Comparison of ENCODE assay signal across 16 cellular contexts in the genomic region with DNA sequence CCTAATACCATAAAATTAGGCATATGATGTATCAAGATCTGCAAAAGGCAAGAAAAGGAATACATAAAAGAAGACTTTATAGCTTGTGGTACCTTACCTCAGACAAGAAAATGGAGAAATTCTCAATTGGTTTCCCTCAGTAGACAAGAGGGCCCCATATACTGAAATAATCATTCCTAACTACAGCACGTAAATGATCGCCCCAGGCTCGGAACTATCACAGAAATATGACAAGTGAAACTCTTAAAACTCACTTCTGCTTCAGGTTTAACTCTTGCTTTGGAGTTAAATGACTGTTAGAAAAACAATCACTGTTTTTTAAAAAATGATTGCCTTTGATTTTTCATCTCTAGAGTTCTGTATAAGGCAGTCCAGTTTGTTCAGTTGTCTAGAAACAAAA. TPM values are rescaled to one million over a fixed set of nuclear protein-coding genes. Genes with fewer than 3 reads are reported as not detected.
DNase-seq lines count a peak whose midpoint lies in the region; ATAC-seq and TF ChIP-seq lines count a peak whose summit lies in the region.
"Had no signal": no experiment of that assay in that cellular context is flagged by ENCODE, and none has a peak within 500 bp of the region (broad histone marks: within the 10 kb centered on the region; RNA-seq: fewer than 3 reads in every experiment).

No MANE protein-coding gene starts in this region.

- intact Hi-C loops in prostate gland (cut with DNase I), result no loop called here
- intact Hi-C loops in transverse colon (cut with DNase I; ENCODE audit: low total_unique reads), result no loop called here

- no peaks in the 10 kb centered on the region for H3K36me3 ChIP-seq in prostate gland
- H3K36me3 ChIP-seq in transverse colon, result peaks cover 0 to 26% (median 7%) of the 10 kb centered on the region in 4 donors
- H3K36me3 ChIP-seq: ovary had no signal

- H3K9me3 ChIP-seq in prostate gland (no peaks in the 10 kb centered on the region), transverse colon (no peaks in the 10 kb centered on the region)
- H3K9me3 ChIP-seq: ovary had no signal

- H3K4me3 ChIP-seq in coronary artery, result no peak overlapping the region
- H3K4me3 ChIP-seq in prostate gland, result no peak overlapping the region
- no peak overlapping the region for H3K4me3 ChIP-seq in transverse colon
- H3K4me3 ChIP-seq: ovary had no signal

- 59% methylated on average over 3 of the region's 3 CpGs for WGBS in prostate gland
- 81 to 100% methylated on average over 3 of the region's 3 CpGs for WGBS in transverse colon (ENCODE audit: low coverage in 1 of 2), 2 donors

- TF ChIP-seq CTCF in coronary artery (IDR thresholded peaks at IDR 0.05) (no peak), prostate gland (IDR thresholded peaks at IDR 0.05) (no peak), transverse colon (IDR thresholded peaks at IDR 0.05) (no peak)

- in situ Hi-C loops in transverse colon (cut with MboI; ENCODE audit: low pct_ligation_motif_present in 1 of 4, low pct_unique_long_range_greater_than_20kb in 1 of 4, low sequenced_read_pairs in 3 of 4), result no loop called here

- peak; percentile 44 for ATAC-seq in HG03039 (IDR thresholded peaks at IDR 0.05; ENCODE audit: unreplicated experiment)

- H3K27me3 ChIP-seq in prostate gland (replicated peaks; ENCODE audit: insufficient read depth), result no peaks in the 10 kb centered on the region
- H3K27me3 ChIP-seq in transverse colon, result no peaks in the 10 kb centered on the region
- H3K27me3 ChIP-seq: ovary had no signal

- no peak for DNase-seq in coronary artery (ENCODE audit: low spot score)
- DNase-seq in prostate gland (ENCODE audit: low spot score), result no peak
- DNase-seq in transverse colon, result no peak
- DNase-seq in activated effector memory CD4-positive, alpha-beta T cell treated with Interleukin-2 at 50 U/mL for 16 hours, result no peak
- no peak for DNase-seq in MV-4-11 (lab: John Stamatoyannopoulos, UW)
- DNase-seq in NCI-H82 (lab: John Stamatoyannopoulos, UW), result no peak
- DNase-seq: activated naive CD4-positive, alpha-beta T cell treated with anti-CD3 and anti-CD28 coated beads for 36 hours; endodermal cell; naive B cell; NCI-H1436; NCI-H2171; NCI-H69; ovary; stimulated activated CD4-positive, alpha-beta T cell treated with anti-CD3 and anti-CD28 coated beads, Interleukin-4, amount 100 ng/mL, for 24 hours had no signal

- peaks cover 15% of the 10 kb centered on the region for H3K4me1 ChIP-seq in prostate gland (replicated peaks)
- peaks cover 0 to 13% (median 5%) of the 10 kb centered on the region in 4 donors for H3K4me1 ChIP-seq in transverse colon

- H3K27ac ChIP-seq in coronary artery, result peak overlapping the region; percentile 30 to 58
- H3K27ac ChIP-seq in prostate gland, result peak overlapping the region; percentile 63 to 65
- H3K27ac ChIP-seq in transverse colon, result peak overlapping the region in 3 of 4 donors; percentile 8 to 38 (median 9)
- H3K27ac ChIP-seq: VCaP had no signal

- no peak for TF ChIP-seq EP300 in transverse colon (IDR thresholded peaks at IDR 0.05; ENCODE audit: low read depth)

- no peak for TF ChIP-seq POLR2A in prostate gland (IDR thresholded peaks at IDR 0.05)
- TF ChIP-seq POLR2A in transverse colon (IDR thresholded peaks at IDR 0.05), result no peak

RNA-seq across cellular contexts. Expression of a gene that starts 38.6 kb away (rescaled TPM):
- total RNA-seq in prostate gland (10 to 100 TPM in 1 of 2 donors, 1 to 10 TPM in 1; 7.7 to 10.5 TPM), transverse colon (1 to 10 TPM in 2 of 4 donors, not detected in 2; 3.5 TPM)

Comparison
In these comparisons a context has a peak if more than half of its experiments do, and no peak if none do; other contexts are left out.
1. H3K27ac ChIP-seq: peak in every context shown above with its lines; median percentile 64 in prostate gland; 44 in coronary artery; 9 in transverse colon.